ENCODE assay signal across 9 cellular contexts in genomic region chr2:133264951-133265949, GRCh38.
DNase-seq lines count a peak whose midpoint lies in the region; ATAC-seq and TF ChIP-seq lines count a peak whose summit lies in the region.
"Had no signal": no experiment of that assay in that cellular context is flagged by ENCODE, and none has a peak within 500 bp of the region (broad histone marks: within the 10 kb centered on the region; RNA-seq: fewer than 3 reads in every experiment).

No MANE protein-coding gene starts in this region.

- no peak overlapping the region for H2BK15ac ChIP-seq in mesendoderm (replicated peaks; ENCODE audit: low read depth)

- H2BK5ac ChIP-seq in mesendoderm (ENCODE audit: low read length), result no peak overlapping the region

- H4K8ac ChIP-seq in mesendoderm (ENCODE audit: low read depth, low read length), result no peak overlapping the region

- peaks cover 0 to 36% (median 15%) of the 10 kb centered on the region in 3 donors for H3K4me1 ChIP-seq in esophagus squamous epithelium
- no peaks in the 10 kb centered on the region for H3K4me1 ChIP-seq in mesendoderm (ENCODE audit: control insufficient read depth, low read depth, low read length)
- H3K4me1 ChIP-seq in GM23248 (ENCODE audit: insufficient read depth), result no peaks in the 10 kb centered on the region

- peak overlapping the region in 2 of 4 donors; percentile 21 to 26 for H3K27ac ChIP-seq in esophagus squamous epithelium
- no peak overlapping the region for H3K27ac ChIP-seq in mesendoderm (ENCODE audit: low read depth, low read length)
- H3K27ac ChIP-seq in GM23248, result no peak overlapping the region

- H3K36me3 ChIP-seq in esophagus squamous epithelium (no peaks in the 10 kb centered on the region), mesendoderm (ENCODE audit: control insufficient read depth, insufficient read depth, low read length) (no peaks in the 10 kb centered on the region), GM23248 (ENCODE audit: low read depth) (no peaks in the 10 kb centered on the region)
- H3K36me3 ChIP-seq: SJSA1 had no signal

- DNase-seq in Ammon's horn (ENCODE audit: low spot score) (peak; percentile 70), NCI-H2227 treated with DMSO at 0.1 percent for 48 hours (lab: John Stamatoyannopoulos, UW) (peak; percentile 32), esophagus squamous epithelium (lab: John Stamatoyannopoulos, UW) (no peak), mesendoderm (peak; percentile 50), GM23248 (no peak)
- no peak for DNase-seq in activated naive CD4-positive, alpha-beta T cell treated with Interleukin-2 at 50 U/mL for 16 hours
- no peak for DNase-seq in activated effector memory CD4-positive, alpha-beta T cell treated with anti-CD3 and anti-CD28 coated beads, Interleukin-2, amount 50 U/mL, for 16 hours

- H3K9ac ChIP-seq in mesendoderm (ENCODE audit: low read length) (peak overlapping the region; percentile 5), GM23248 (no peak overlapping the region)

- H3K56ac ChIP-seq in mesendoderm (ENCODE audit: low read length), result peak overlapping the region; percentile 26

- 37 to 43% methylated on average over 10 to 14 of the region's 26 CpGs for WGBS in esophagus squamous epithelium, 2 donors
- no CpG with 5 or more reads among the region's 26 CpGs for WGBS in mesendoderm (ENCODE audit: extremely low coverage, insufficient coverage, low lambda C conversion rate)
- 54 to 63% methylated on average over 14 to 26 of the region's 26 CpGs for WGBS in GM23248 (ENCODE audit: low coverage in 1 of 2, low lambda C conversion rate in 2 of 2, missing lambda C conversion rate in 2 of 2), 2 experiments

- H2AFZ ChIP-seq in GM23248, result no peak overlapping the region

- no peak overlapping the region for H2AK5ac ChIP-seq in mesendoderm (ENCODE audit: low read length)

- no peaks in the 10 kb centered on the region for H3K9me2 ChIP-seq in GM23248 (ENCODE audit: insufficient read depth)

- H3K9me3 ChIP-seq in esophagus squamous epithelium (no peaks in the 10 kb centered on the region), GM23248 (ENCODE audit: low read depth) (no peaks in the 10 kb centered on the region)
- H3K9me3 ChIP-seq: SJSA1 had no signal

- ATAC-seq in GM19351 (IDR thresholded peaks at IDR 0.05; ENCODE audit: unreplicated experiment), result no peak

- H4K20me1 ChIP-seq in GM23248 (ENCODE audit: insufficient read depth), result no peaks in the 10 kb centered on the region

- no peak overlapping the region for H4K5ac ChIP-seq in mesendoderm (ENCODE audit: low read length)

- H3K79me2 ChIP-seq in mesendoderm (ENCODE audit: control insufficient read depth, insufficient read depth, low read length) (no peaks in the 10 kb centered on the region), GM23248 (ENCODE audit: insufficient read depth) (no peaks in the 10 kb centered on the region)

- H3K18ac ChIP-seq in mesendoderm (ENCODE audit: low read length), result no peak overlapping the region

- no peak overlapping the region for H3K23ac ChIP-seq in mesendoderm (ENCODE audit: low read length)

- H3K4ac ChIP-seq in mesendoderm (ENCODE audit: low read depth, low read length), result no peak overlapping the region

- H3K27me3 ChIP-seq in esophagus squamous epithelium, result peaks cover 0 to 16% (median 0%) of the 10 kb centered on the region in 4 donors
- no peaks in the 10 kb centered on the region for H3K27me3 ChIP-seq in mesendoderm (ENCODE audit: insufficient read depth, low read length, poor library complexity)
- H3K27me3 ChIP-seq in GM23248 (replicated peaks; ENCODE audit: insufficient read depth), result 0 out of 2 replicates have a peak, but pooled peaks cover 5% of the 10 kb centered on the region
- H3K27me3 ChIP-seq: SJSA1 had no signal

- in situ Hi-C loops in GM23248 (cut with MboI), result no loop called here

- no peak overlapping the region for H2BK120ac ChIP-seq in mesendoderm (ENCODE audit: low read depth, low read length)

- H3K4me3 ChIP-seq in esophagus squamous epithelium (peak overlapping the region in 3 of 4 donors; percentile 51 to 70 (median 54)), mesendoderm (ENCODE audit: low read length) (no peak overlapping the region), GM23248 (no peak overlapping the region)

- no peak for TF ChIP-seq CTCF in esophagus squamous epithelium (IDR thresholded peaks at IDR 0.05)

- H3K79me1 ChIP-seq in mesendoderm (ENCODE audit: low read length), result no peaks in the 10 kb centered on the region

- peak overlapping the region; percentile 75 for H3K4me2 ChIP-seq in mesendoderm (ENCODE audit: low read length)
- H3K4me2 ChIP-seq in GM23248 (ENCODE audit: unreplicated experiment), result no peak overlapping the region

- no peak for TF ChIP-seq POLR2A in esophagus squamous epithelium (IDR thresholded peaks at IDR 0.05)

- intact Hi-C loops in esophagus squamous epithelium (cut with DNase I), result no loop called here

- no peaks in the 10 kb centered on the region for H3F3A ChIP-seq in GM23248 (ENCODE audit: insufficient read depth)

Comparison
In these comparisons a context has a peak if more than half of its experiments do, and no peak if none do; other contexts are left out.
1. DNase-seq: peak in Ammon's horn (single experiment), NCI-H2227 treated with DMSO at 0.1 percent for 48 hours (single experiment) and mesendoderm (single experiment); none in esophagus squamous epithelium (single experiment), GM23248 (single experiment), activated naive CD4-positive, alpha-beta T cell treated with Interleukin-2 at 50 U/mL for 16 hours (single experiment) and activated effector memory CD4-positive, alpha-beta T cell treated with anti-CD3 and anti-CD28 coated beads, Interleukin-2, amount 50 U/mL, for 16 hours (single experiment).
2. H3K4me3 ChIP-seq: peak in esophagus squamous epithelium (3 of 4); none in mesendoderm (single experiment) and GM23248 (single experiment).